ENCODE assay signal across 8 cellular contexts in the genomic region with DNA sequence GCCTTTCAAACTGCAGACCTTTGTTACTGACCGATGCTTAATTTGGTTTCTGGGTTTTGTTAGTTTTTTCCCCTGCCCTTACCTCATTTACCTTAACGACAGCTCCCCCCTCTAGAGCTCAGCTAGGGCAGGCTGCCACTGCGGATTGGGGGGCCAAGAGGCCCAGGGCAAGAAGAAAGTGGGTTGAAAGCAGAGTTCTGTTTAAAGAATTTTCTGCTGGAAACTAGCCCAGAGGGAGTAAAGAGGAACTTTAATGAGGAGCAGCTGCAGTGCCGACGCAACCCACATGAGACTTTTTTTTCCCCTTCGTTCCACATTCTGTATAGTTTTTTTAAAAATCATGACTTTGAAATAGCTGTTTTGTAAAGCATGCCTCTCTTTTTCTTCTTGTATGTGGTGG. TPM values are rescaled to one million over a fixed set of nuclear protein-coding genes. Genes with fewer than 3 reads are reported as not detected.
A peak's percentile ranks its signal among the peaks of the same experiment; 100 is the strongest.
DNase-seq lines count a peak whose midpoint lies in the region; ATAC-seq and TF ChIP-seq lines count a peak whose summit lies in the region.
"Not testable (repeated sequence)": the region's sequence is repeated elsewhere in the genome, so short reads cannot be mapped to it uniquely, and the experiment has no call there.

No MANE protein-coding gene starts in this region.

- not testable (repeated sequence) for H3K9me3 ChIP-seq in HEK293 (ENCODE audit: control insufficient read depth, insufficient read depth, low read depth, low read length); Peyer's patch; right lobe of liver; suprapubic skin

- not testable (repeated sequence) for TF ChIP-seq POLR2A in Peyer's patch (IDR thresholded peaks at IDR 0.05); right lobe of liver (IDR thresholded peaks at IDR 0.05); suprapubic skin (IDR thresholded peaks at IDR 0.05)

- H3K4me1 ChIP-seq in HEK293 (ENCODE audit: control insufficient read depth, insufficient read depth, low read length); Peyer's patch; right lobe of liver; suprapubic skin: not testable (repeated sequence)

- TF ChIP-seq CTCF in HEK293 (tag by site-specific recombination; IDR thresholded peaks at IDR 0.05); Peyer's patch (IDR thresholded peaks at IDR 0.05); astrocyte of the cerebellum (IDR thresholded peaks at IDR 0.05; ENCODE audit: low read depth, low read length, missing control alignments); foreskin fibroblast (IDR thresholded peaks at IDR 0.05; ENCODE audit: low read depth, low read length); right lobe of liver (IDR thresholded peaks at IDR 0.05); suprapubic skin (IDR thresholded peaks at IDR 0.05): not testable (repeated sequence)

- peak; percentile 41 for DNase-seq in Ammon's horn (ENCODE audit: low spot score)
- DNase-seq in Peyer's patch = peak in 2 of 3 donors; percentile 16 to 44
- peak; percentile 41 for DNase-seq in astrocyte of the cerebellum (ENCODE audit: low read depth)
- peak; percentile 37 to 70 for DNase-seq in foreskin fibroblast
- DNase-seq in right lobe of liver = peak in 2 of 3 donors; percentile 12 to 49
- DNase-seq in pons (ENCODE audit: low spot score) = peak; percentile 48
- DNase-seq in suprapubic skin (ENCODE audit: low spot score in 2 of 2) = peak; percentile 59 to 70

- intact Hi-C loops in right lobe of liver (cut with DNase I) = not testable (repeated sequence)

- 5% methylated on average over 3 of the region's 6 CpGs for WGBS in right lobe of liver (ENCODE audit: insufficient coverage, low coverage, low lambda C conversion rate, missing lambda C conversion rate)
- WGBS in suprapubic skin = 8% methylated on average over 5 of the region's 6 CpGs

- in situ Hi-C loops in astrocyte of the cerebellum (cut with HindIII; ENCODE audit: low sequenced_read_pairs) = not testable (repeated sequence)

- H3K27me3 ChIP-seq in Peyer's patch, right lobe of liver, suprapubic skin: not testable (repeated sequence)

- H3K36me3 ChIP-seq in HEK293 (ENCODE audit: control insufficient read depth in 2 of 2, insufficient read depth in 1 of 2, low read length in 2 of 2); Peyer's patch; right lobe of liver; suprapubic skin: not testable (repeated sequence)

- ATAC-seq in right lobe of liver = not testable (repeated sequence)

- CTCF ChIA-PET in HEK293 (lab: Yijun Ruan, JAX) = not testable (repeated sequence)

- H3K27ac ChIP-seq in HEK293 (ENCODE audit: extremely low read depth, low read depth, low read length); Peyer's patch; right lobe of liver; suprapubic skin: not testable (repeated sequence)

- H3K4me3 ChIP-seq in HEK293 (ENCODE audit: low read depth, low read length); Peyer's patch; astrocyte of the cerebellum (ENCODE audit: low read depth, low read length); foreskin fibroblast (ENCODE audit: low read depth in 1 of 2, low read length in 2 of 2); right lobe of liver; suprapubic skin: not testable (repeated sequence)

- not testable (repeated sequence) for TF ChIP-seq EP300 in suprapubic skin (IDR thresholded peaks at IDR 0.05)

- POLR2A ChIA-PET in HEK293 (lab: Yijun Ruan, JAX) = interaction anchor here (0.7 kb wide), 1 partner anchor 467 kb away, joined by 6 read pairs; no protein-coding TSS in a partner anchor

TF ChIP-seq in HEK293, 187 proteins besides CTCF, POLR2A, EP300 and RAD21:
- TF ChIP-seq, protein P1, sequence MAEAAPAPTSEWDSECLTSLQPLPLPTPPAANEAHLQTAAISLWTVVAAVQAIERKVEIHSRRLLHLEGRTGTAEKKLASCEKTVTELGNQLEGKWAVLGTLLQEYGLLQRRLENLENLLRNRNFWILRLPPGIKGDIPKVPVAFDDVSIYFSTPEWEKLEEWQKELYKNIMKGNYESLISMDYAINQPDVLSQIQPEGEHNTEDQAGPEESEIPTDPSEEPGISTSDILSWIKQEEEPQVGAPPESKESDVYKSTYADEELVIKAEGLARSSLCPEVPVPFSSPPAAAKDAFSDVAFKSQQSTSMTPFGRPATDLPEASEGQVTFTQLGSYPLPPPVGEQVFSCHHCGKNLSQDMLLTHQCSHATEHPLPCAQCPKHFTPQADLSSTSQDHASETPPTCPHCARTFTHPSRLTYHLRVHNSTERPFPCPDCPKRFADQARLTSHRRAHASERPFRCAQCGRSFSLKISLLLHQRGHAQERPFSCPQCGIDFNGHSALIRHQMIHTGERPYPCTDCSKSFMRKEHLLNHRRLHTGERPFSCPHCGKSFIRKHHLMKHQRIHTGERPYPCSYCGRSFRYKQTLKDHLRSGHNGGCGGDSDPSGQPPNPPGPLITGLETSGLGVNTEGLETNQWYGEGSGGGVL (tag by site-specific recombination; IDR thresholded peaks at IDR 0.05) = 0 out of 2 replicates have a peak, but pooled peaks have one; percentile 13

RNA-seq across cellular contexts. Expression of a gene that starts 29.4 kb away (rescaled TPM):
- total RNA-seq in Peyer's patch = 10 to 100 TPM; 13.9 to 41.3 (median 21.9) TPM
- 10 to 100 TPM in 2 of 6 experiments, 1 to 10 TPM in 4; 7.3 to 13.5 (median 8.5) TPM for total RNA-seq in right lobe of liver
- 10 to 100 TPM; 12.3 to 76.4 (median 31.9) TPM for total RNA-seq in suprapubic skin
